ENCODE assay signal across 19 cellular contexts in the genomic region with DNA sequence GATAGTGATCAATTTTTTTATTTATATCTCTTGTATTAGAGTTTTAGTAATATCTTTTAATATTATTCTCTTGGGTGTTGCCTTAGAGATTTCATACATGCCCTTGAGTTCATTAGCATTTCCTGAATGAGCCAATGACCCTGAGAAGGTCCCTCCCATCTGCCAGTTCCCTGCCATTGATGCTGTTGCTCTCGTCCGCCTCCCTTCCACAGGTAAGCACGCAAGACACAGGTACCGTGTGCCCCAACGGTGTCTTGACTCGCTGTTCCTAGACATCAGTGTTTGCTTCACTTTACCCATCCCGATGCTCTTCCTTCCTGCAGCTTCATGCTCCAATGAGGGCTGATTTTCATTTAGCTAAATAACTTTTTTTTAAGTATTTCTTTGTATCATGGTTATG.
"Had no signal": no experiment of that assay in that cellular context is flagged by ENCODE, and none has a peak within 500 bp of the region (broad histone marks: within the 10 kb centered on the region; RNA-seq: fewer than 3 reads in every experiment).

No MANE protein-coding gene starts in this region.

- ATAC-seq: foreskin keratinocyte, left cardiac atrium, sciatic nerve had no signal

- H3K4me3 Mint-ChIP-seq: endodermal cell, immature natural killer cell, naive B cell, nephron had no signal

- H3K27ac Mint-ChIP-seq: endodermal cell, immature natural killer cell, nephron had no signal

- H3K27ac ChIP-seq: coronary artery, foreskin keratinocyte, left ventricle myocardium inferior, neutrophil, skin epidermis, stomach had no signal

- DNase-seq: effector CD4-positive, alpha-beta T cell; endodermal cell; erythroblast; foreskin keratinocyte; immature natural killer cell; left cardiac atrium; left ventricle myocardium inferior; mesendoderm; naive B cell; stimulated activated CD4-positive, alpha-beta T cell treated with anti-CD3 and anti-CD28 coated beads, Interleukin-12 subunit alpha, Interleukin-12 subunit beta, amount 100 ng/mL, for 4 hours; stimulated activated naive CD4-positive, alpha-beta T cell; stomach; substantia nigra had no signal

- H3K4me1 ChIP-seq: foreskin keratinocyte, left ventricle myocardium inferior, stomach had no signal

- H3K9me3 ChIP-seq: neutrophil had no signal

- H3K36me3 ChIP-seq: left ventricle myocardium inferior, neutrophil had no signal

- H3K4me1 Mint-ChIP-seq: endodermal cell, naive B cell had no signal

- H3K4me3 ChIP-seq: coronary artery, left ventricle myocardium inferior, lung, skin epidermis, stomach had no signal

- H3K27me3 ChIP-seq: stomach had no signal
